8 cellular contexts compared by ENCODE assay signal in genomic region chr5:145347026-145347616, GRCh38.
A peak's percentile ranks its signal among the peaks of the same experiment; 100 is the strongest.
DNase-seq lines count a peak whose midpoint lies in the region; ATAC-seq and TF ChIP-seq lines count a peak whose summit lies in the region.

No MANE protein-coding gene starts in this region.

- H3K27me3 ChIP-seq in WERI-Rb-1 (ENCODE audit: insufficient read depth, low read depth, severe bottlenecking): no peaks in the 10 kb centered on the region
- H3K27me3 ChIP-seq in ovary: no peaks in the 10 kb centered on the region
- no peaks in the 10 kb centered on the region for H3K27me3 ChIP-seq in CD8-positive, alpha-beta T cell (ENCODE audit: insufficient read depth, low read length)

- TF ChIP-seq POLR2A in ovary (IDR thresholded peaks at IDR 0.05): no peak

- CTCF ChIA-PET in CD8-positive, alpha-beta T cell (lab: Charles Lee): no interaction called here

- H3K27ac Mint-ChIP-seq in CD8-positive, alpha-beta T cell: no peak overlapping the region

- ATAC-seq in HG03565 (IDR thresholded peaks at IDR 0.05; ENCODE audit: unreplicated experiment): peak; percentile 62
- no peak for ATAC-seq in CD8-positive, alpha-beta T cell

- 48 to 52% (median 49%) methylated on average over 4 of the region's 4 CpGs for WGBS in ovary, 3 donors

- intact Hi-C loops in ovary (cut with DNase I): no loop called here
- intact Hi-C loops in CD8-positive, alpha-beta T cell (cut with DNase I, micrococcal nuclease): no loop called here

- H3K27ac ChIP-seq in WERI-Rb-1 (no peak overlapping the region), ovary (no peak overlapping the region)
- no peak overlapping the region for H3K27ac ChIP-seq in CD8-positive, alpha-beta T cell (ENCODE audit: low read depth, low read length)

- no peaks in the 10 kb centered on the region for H3K4me1 Mint-ChIP-seq in CD8-positive, alpha-beta T cell (ENCODE audit: low read depth)

- no peaks in the 10 kb centered on the region for H3K4me1 ChIP-seq in ovary (ENCODE audit: insufficient read depth)
- no peaks in the 10 kb centered on the region for H3K4me1 ChIP-seq in CD8-positive, alpha-beta T cell (ENCODE audit: insufficient read depth, low read length)

- H3K9me3 ChIP-seq in WERI-Rb-1 (ENCODE audit: severe bottlenecking): no peaks in the 10 kb centered on the region
- no peaks in the 10 kb centered on the region for H3K9me3 ChIP-seq in ovary
- H3K9me3 ChIP-seq in CD8-positive, alpha-beta T cell (ENCODE audit: low read length): no peaks in the 10 kb centered on the region

- H3K4me3 ChIP-seq in WERI-Rb-1 (ENCODE audit: low read depth, low read length): no peak overlapping the region
- H3K4me3 ChIP-seq in ovary: no peak overlapping the region
- H3K4me3 ChIP-seq in CD8-positive, alpha-beta T cell (ENCODE audit: low read depth, low read length): no peak overlapping the region

- POLR2A ChIA-PET in CD8-positive, alpha-beta T cell (lab: Charles Lee): no interaction called here

- H3K36me3 ChIP-seq in WERI-Rb-1: no peaks in the 10 kb centered on the region
- no peaks in the 10 kb centered on the region for H3K36me3 ChIP-seq in ovary
- H3K36me3 ChIP-seq in CD8-positive, alpha-beta T cell (ENCODE audit: insufficient read depth, low read length): no peaks in the 10 kb centered on the region

- DNase-seq in NCI-H1694 treated with DMSO at 0.1 percent for 48 hours (lab: John Stamatoyannopoulos, UW) (peak; percentile 2), NCI-H1694 (lab: John Stamatoyannopoulos, UW) (no peak), WERI-Rb-1 (peak; percentile 27), kidney tubule cell (ENCODE audit: low spot score) (peak; percentile 53), ovary (no peak)
- DNase-seq in activated effector memory CD4-positive, alpha-beta T cell treated with anti-CD3 and anti-CD28 coated beads, Interleukin-2, amount 50 U/mL, for 16 hours: no peak
- no peak for DNase-seq in CD8-positive, alpha-beta T cell

- TF ChIP-seq EP300 in ovary (IDR thresholded peaks at IDR 0.05): no peak

- H3K36me3 Mint-ChIP-seq in CD8-positive, alpha-beta T cell: no peaks in the 10 kb centered on the region

- H3K4me3 Mint-ChIP-seq in CD8-positive, alpha-beta T cell: no peak overlapping the region

- peaks cover 3% of the 10 kb centered on the region for H3K9me3 Mint-ChIP-seq in CD8-positive, alpha-beta T cell

- TF ChIP-seq CTCF in WERI-Rb-1 (IDR thresholded peaks at IDR 0.05; ENCODE audit: low read depth, low read length) (peak; percentile 71), ovary (IDR thresholded peaks at IDR 0.05) (no peak)
- no peak for TF ChIP-seq CTCF in CD8-positive, alpha-beta T cell (IDR thresholded peaks at IDR 0.05)

- H3K27me3 Mint-ChIP-seq in CD8-positive, alpha-beta T cell (ENCODE audit: low read depth): no peaks in the 10 kb centered on the region

Comparison
In these comparisons a context has a peak if more than half of its experiments do, and no peak if none do; other contexts are left out.
1. DNase-seq: peak in NCI-H1694 treated with DMSO at 0.1 percent for 48 hours (single experiment), WERI-Rb-1 (single experiment) and kidney tubule cell (single experiment); none in NCI-H1694 (single experiment), activated effector memory CD4-positive, alpha-beta T cell treated with anti-CD3 and anti-CD28 coated beads, Interleukin-2, amount 50 U/mL, for 16 hours (single experiment), ovary (0 of 5) and CD8-positive, alpha-beta T cell (0 of 7).